In the genomic region with DNA sequence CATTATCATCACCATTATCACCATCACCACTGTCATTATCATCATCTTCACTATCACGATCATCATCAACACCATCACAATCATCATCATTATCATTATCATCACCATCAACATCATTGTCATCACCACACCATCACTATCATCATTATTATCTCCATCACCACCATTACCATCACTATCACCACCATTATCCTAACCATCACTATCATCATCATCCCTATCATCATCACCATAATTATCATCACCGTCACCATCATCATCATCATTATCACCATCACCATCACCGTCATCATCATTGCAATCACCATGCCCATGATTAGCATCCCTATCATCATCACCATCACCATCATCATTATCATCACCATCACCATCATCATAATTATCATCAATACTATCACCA, we compare ENCODE assay signal across 8 cellular contexts.
"Had no signal": no experiment of that assay in that cellular context is flagged by ENCODE, and none has a peak within 500 bp of the region (broad histone marks: within the 10 kb centered on the region; RNA-seq: fewer than 3 reads in every experiment).

No MANE protein-coding gene starts in this region.

- H3K4me3 ChIP-seq: GM23248, HAP-1 had no signal

- H2AFZ ChIP-seq: GM23248 had no signal

- H3K36me3 ChIP-seq: HAP-1 had no signal

- ATAC-seq: HCT116 had no signal

- H3K9me3 ChIP-seq: HAP-1 had no signal

- H3K9ac ChIP-seq: GM23248 had no signal

- DNase-seq: GM23248, GOT3, H7, Kasumi-1, KG1 had no signal

- H3K27ac ChIP-seq: GM23248, HL-60 had no signal

- H3K4me1 ChIP-seq: HAP-1 had no signal
